Comparison of ENCODE assay signal across 19 cellular contexts in genomic region chr7:34109936-34110626, GRCh38.
DNase-seq lines count a peak whose midpoint lies in the region; ATAC-seq and TF ChIP-seq lines count a peak whose summit lies in the region.
"Had no signal": no experiment of that assay in that cellular context is flagged by ENCODE, and none has a peak within 500 bp of the region (broad histone marks: within the 10 kb centered on the region; RNA-seq: fewer than 3 reads in every experiment).

No MANE protein-coding gene starts in this region.

- H3K27me3 ChIP-seq in esophagus muscularis mucosa = no peaks in the 10 kb centered on the region
- H3K27me3 ChIP-seq in osteoblast (ENCODE audit: insufficient read depth, low read length) = no peaks in the 10 kb centered on the region
- H3K27me3 ChIP-seq: BLaER1 had no signal

- H3K4me1 Mint-ChIP-seq in WTC11 = peaks cover 25% of the 10 kb centered on the region
- H3K4me1 Mint-ChIP-seq: CD4-positive, alpha-beta memory T cell had no signal

- ATAC-seq in Right ventricle myocardium superior (ENCODE audit: poor library complexity) = peak; percentile 24
- ATAC-seq in left cardiac atrium = no peak
- ATAC-seq in GM18907 (IDR thresholded peaks at IDR 0.05; ENCODE audit: unreplicated experiment) = no peak
- no peak for ATAC-seq in WTC11
- ATAC-seq in HG03280 (IDR thresholded peaks at IDR 0.05; ENCODE audit: unreplicated experiment) = no peak
- ATAC-seq: PC-3 had no signal

- CTCF ChIA-PET in WTC11 (lab: Charles Lee) = no interaction called here

- 75% methylated on average over 7 of the region's 7 CpGs for WGBS in esophagus muscularis mucosa

- H3K4me3 ChIP-seq in esophagus muscularis mucosa (no peak overlapping the region), osteoblast (ENCODE audit: insufficient read depth, low read length) (no peak overlapping the region)
- H3K4me3 ChIP-seq: BLaER1 had no signal

- DNase-seq in Right ventricle myocardium superior (no peak), left cardiac atrium (no peak), NCI-H2171 (lab: John Stamatoyannopoulos, UW) (peak; percentile 88), esophagus muscularis mucosa (ENCODE audit: extremely low spot score) (peak; percentile 66), osteoblast (ENCODE audit: insufficient read length, low spot score, missing footprints) (peak; percentile 35), WTC11 (ENCODE audit: low spot score) (no peak)
- DNase-seq: CD4-positive, alpha-beta memory T cell; DND-41; H7; HFFc6; NCI-H1417 treated with DMSO at 0.1 percent for 48 hours; NCI-H187 treated with DMSO at 0.1 percent for 48 hours; NCI-H446 treated with DMSO at 0.1 percent for 48 hours; NCI-H774; PC-3; RPMI8226 had no signal

- H3K9me3 ChIP-seq in esophagus muscularis mucosa (no peaks in the 10 kb centered on the region), osteoblast (ENCODE audit: low read depth, low read length) (no peaks in the 10 kb centered on the region)

- H3K4me3 Mint-ChIP-seq in WTC11 = no peak overlapping the region
- H3K4me3 Mint-ChIP-seq: CD4-positive, alpha-beta memory T cell; HFFc6 had no signal

- no peak for TF ChIP-seq POLR2A in esophagus muscularis mucosa (IDR thresholded peaks at IDR 0.05; ENCODE audit: low read depth)

- peaks cover 15% of the 10 kb centered on the region for H4K20me1 ChIP-seq in osteoblast (ENCODE audit: insufficient read depth, low read length)
- H4K20me1 ChIP-seq: BLaER1 had no signal

- H3K9me3 Mint-ChIP-seq in WTC11 = peaks cover 8% of the 10 kb centered on the region
- H3K9me3 Mint-ChIP-seq: HFFc6 had no signal

- POLR2A ChIA-PET in WTC11 (lab: Charles Lee) = no interaction called here

- intact Hi-C loops in Right ventricle myocardium superior (cut with DNase I) (no loop called here), left cardiac atrium (cut with DNase I) (no loop called here), esophagus muscularis mucosa (cut with DNase I) (no loop called here)

- no peak overlapping the region for H3K4me2 ChIP-seq in osteoblast (ENCODE audit: insufficient read depth, low read length)
- H3K4me2 ChIP-seq: BLaER1 had no signal

- TF ChIP-seq EP300 in esophagus muscularis mucosa (IDR thresholded peaks at IDR 0.05) = no peak

- H3K79me2 ChIP-seq in osteoblast (ENCODE audit: insufficient read depth, low read length) = peaks cover 6% of the 10 kb centered on the region

- H3K36me3 Mint-ChIP-seq in WTC11 = peaks cover 6% of the 10 kb centered on the region
- H3K36me3 Mint-ChIP-seq: CD4-positive, alpha-beta memory T cell had no signal

- TF ChIP-seq CTCF in esophagus muscularis mucosa (IDR thresholded peaks at IDR 0.05) (no peak), osteoblast (IDR thresholded peaks at IDR 0.05; ENCODE audit: extremely low read depth, low read depth, low read length) (no peak), WTC11 (IDR thresholded peaks at IDR 0.05) (no peak)

- H3K4me1 ChIP-seq in esophagus muscularis mucosa (peaks cover 0 to 6% (median 0%) of the 10 kb centered on the region in 4 donors), osteoblast (ENCODE audit: insufficient read depth, low read length) (peaks cover 17% of the 10 kb centered on the region)
- H3K4me1 ChIP-seq: BLaER1 had no signal

- H3K27ac ChIP-seq in esophagus muscularis mucosa (replicated peaks in 1 of 4) (no peak overlapping the region), osteoblast (ENCODE audit: low read depth, low read length) (no peak overlapping the region)
- H3K27ac ChIP-seq: BLaER1 had no signal

- H3K27me3 Mint-ChIP-seq in WTC11 (ENCODE audit: low read depth) = no peaks in the 10 kb centered on the region
- H3K27me3 Mint-ChIP-seq: CD4-positive, alpha-beta memory T cell had no signal

- no peak overlapping the region for H2AFZ ChIP-seq in osteoblast (ENCODE audit: low read length)

- H3K36me3 ChIP-seq in esophagus muscularis mucosa (no peaks in the 10 kb centered on the region), osteoblast (ENCODE audit: insufficient read depth, low read length) (no peaks in the 10 kb centered on the region)
- H3K36me3 ChIP-seq: BLaER1 had no signal

- no peak overlapping the region for H3K27ac Mint-ChIP-seq in WTC11
- H3K27ac Mint-ChIP-seq: CD4-positive, alpha-beta memory T cell; HFFc6 had no signal

TF ChIP-seq in WTC11, 78 proteins besides CTCF, POLR2A, EP300 and RAD21:
- TF ChIP-seq GTF2I (CRISPR knock-in tag; conservative IDR thresholded peaks at IDR 0.05) (no peak), RORB (CRISPR knock-in tag; IDR thresholded peaks at IDR 0.05) (no peak), ZNF416 (CRISPR knock-in tag; IDR thresholded peaks at IDR 0.05) (no peak), CREB1 (CRISPR knock-in tag; IDR thresholded peaks at IDR 0.05) (no peak), JAZF1 (CRISPR knock-in tag; IDR thresholded peaks at IDR 0.05) (no peak), ZNF232 (CRISPR knock-in tag; IDR thresholded peaks at IDR 0.05) (no peak), SMAD4 (CRISPR knock-in tag; IDR thresholded peaks at IDR 0.05) (no peak), KAT7 (CRISPR knock-in tag; IDR thresholded peaks at IDR 0.05; ENCODE audit: borderline replicate concordance) (no peak), ZNF121 (CRISPR knock-in tag; IDR thresholded peaks at IDR 0.05) (no peak), CREM (CRISPR knock-in tag; IDR thresholded peaks at IDR 0.05) (no peak)
- TF ChIP-seq, protein P1, sequence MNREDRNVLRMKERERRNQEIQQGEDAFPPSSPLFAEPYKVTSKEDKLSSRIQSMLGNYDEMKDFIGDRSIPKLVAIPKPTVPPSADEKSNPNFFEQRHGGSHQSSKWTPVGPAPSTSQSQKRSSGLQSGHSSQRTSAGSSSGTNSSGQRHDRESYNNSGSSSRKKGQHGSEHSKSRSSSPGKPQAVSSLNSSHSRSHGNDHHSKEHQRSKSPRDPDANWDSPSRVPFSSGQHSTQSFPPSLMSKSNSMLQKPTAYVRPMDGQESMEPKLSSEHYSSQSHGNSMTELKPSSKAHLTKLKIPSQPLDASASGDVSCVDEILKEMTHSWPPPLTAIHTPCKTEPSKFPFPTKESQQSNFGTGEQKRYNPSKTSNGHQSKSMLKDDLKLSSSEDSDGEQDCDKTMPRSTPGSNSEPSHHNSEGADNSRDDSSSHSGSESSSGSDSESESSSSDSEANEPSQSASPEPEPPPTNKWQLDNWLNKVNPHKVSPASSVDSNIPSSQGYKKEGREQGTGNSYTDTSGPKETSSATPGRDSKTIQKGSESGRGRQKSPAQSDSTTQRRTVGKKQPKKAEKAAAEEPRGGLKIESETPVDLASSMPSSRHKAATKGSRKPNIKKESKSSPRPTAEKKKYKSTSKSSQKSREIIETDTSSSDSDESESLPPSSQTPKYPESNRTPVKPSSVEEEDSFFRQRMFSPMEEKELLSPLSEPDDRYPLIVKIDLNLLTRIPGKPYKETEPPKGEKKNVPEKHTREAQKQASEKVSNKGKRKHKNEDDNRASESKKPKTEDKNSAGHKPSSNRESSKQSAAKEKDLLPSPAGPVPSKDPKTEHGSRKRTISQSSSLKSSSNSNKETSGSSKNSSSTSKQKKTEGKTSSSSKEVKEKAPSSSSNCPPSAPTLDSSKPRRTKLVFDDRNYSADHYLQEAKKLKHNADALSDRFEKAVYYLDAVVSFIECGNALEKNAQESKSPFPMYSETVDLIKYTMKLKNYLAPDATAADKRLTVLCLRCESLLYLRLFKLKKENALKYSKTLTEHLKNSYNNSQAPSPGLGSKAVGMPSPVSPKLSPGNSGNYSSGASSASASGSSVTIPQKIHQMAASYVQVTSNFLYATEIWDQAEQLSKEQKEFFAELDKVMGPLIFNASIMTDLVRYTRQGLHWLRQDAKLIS (CRISPR knock-in tag; IDR thresholded peaks at IDR 0.05; ENCODE audit: borderline replicate concordance) = no peak

Comparison
In these comparisons a context has a peak if more than half of its experiments do, and no peak if none do; other contexts are left out.
1. DNase-seq: peak in NCI-H2171 (single experiment), esophagus muscularis mucosa (single experiment) and osteoblast (single experiment); none in Right ventricle myocardium superior (single experiment), left cardiac atrium (single experiment) and WTC11 (single experiment).